22 cellular contexts compared by ENCODE assay signal in the genomic region with DNA sequence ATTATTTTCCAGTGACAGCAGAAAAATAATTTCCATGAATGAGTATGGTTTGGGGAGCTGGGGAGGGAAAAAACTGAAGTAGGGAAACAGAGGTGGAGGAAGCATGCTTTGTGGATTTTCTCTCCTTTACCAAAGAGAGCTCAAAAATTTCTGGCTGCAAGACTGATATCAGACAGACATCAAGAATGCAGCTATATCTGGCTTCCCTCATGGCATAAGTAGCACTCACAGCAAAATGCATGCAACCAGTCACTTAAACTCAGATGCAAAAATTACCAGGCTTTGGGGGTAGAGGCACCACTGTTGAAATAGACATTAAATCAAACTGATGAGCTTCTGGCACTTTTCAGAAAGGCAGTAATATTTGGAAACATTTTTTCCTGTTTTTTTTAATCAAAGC.
"Had no signal": no experiment of that assay in that cellular context is flagged by ENCODE, and none has a peak within 500 bp of the region (broad histone marks: within the 10 kb centered on the region; RNA-seq: fewer than 3 reads in every experiment).

No MANE protein-coding gene starts in this region.

- H3K36me3 Mint-ChIP-seq: neural progenitor cell had no signal

- H3K9me3 ChIP-seq: colonic mucosa, psoas muscle, tibial nerve, uterus had no signal

- H3K36me3 ChIP-seq: brain microvascular endothelial cell, colonic mucosa, neural progenitor cell, tibial nerve, uterus had no signal

- H3K4me3 ChIP-seq: colonic mucosa, lung, neural progenitor cell, tibial nerve, uterus had no signal

- DNase-seq: activated CD4-positive, alpha-beta T cell treated with anti-CD3 and anti-CD28 coated beads, Interleukin-2, amount 10 ng/mL, durations not matched to agents 7 days and 5 days; activated CD8-positive, alpha-beta memory T cell treated with anti-CD3 and anti-CD28 coated beads, Interleukin-2, amount 50 U/mL, for 4 hours; activated naive CD4-positive, alpha-beta T cell treated with anti-CD3 and anti-CD28 coated beads for 36 hours; activated T-cell treated with anti-CD3 and anti-CD28 coated beads, Interleukin-2, amount 50 U/mL, for 4 hours; anterior cingulate cortex; brain microvascular endothelial cell; colonic mucosa; erythroblast; foreskin melanocyte; hypothalamus; islet precursor cell; psoas muscle; right cardiac atrium; stimulated activated CD4-positive, alpha-beta T cell treated with anti-CD3 and anti-CD28 coated beads, Interleukin-2, amount 100 ng/mL, for 24 hours; stimulated activated naive CD8-positive, alpha-beta T cell treated with anti-CD3 and anti-CD28 coated beads, Interleukin-15, Interleukin-2, amounts not matched to agents 100 U/mL and 50 U/mL, for 24 hours; T-helper 9 cell; uterus had no signal

- H3K4me1 Mint-ChIP-seq: activated CD4-positive, alpha-beta T cell treated with anti-CD3 and anti-CD28 coated beads, Interleukin-2, amount 10 ng/mL, durations not matched to agents 7 days and 5 days; central memory CD8-positive, alpha-beta T cell had no signal

- H3K4me3 Mint-ChIP-seq: activated CD4-positive, alpha-beta T cell treated with anti-CD3 and anti-CD28 coated beads, Interleukin-2, amount 10 ng/mL, durations not matched to agents 7 days and 5 days; activated naive CD4-positive, alpha-beta T cell treated with anti-CD3 and anti-CD28 coated beads for 36 hours; activated T-cell treated with anti-CD3 and anti-CD28 coated beads, Interleukin-2, amount 50 U/mL, for 4 hours; central memory CD8-positive, alpha-beta T cell; neural progenitor cell had no signal

- H3K27me3 ChIP-seq: brain microvascular endothelial cell, colonic mucosa, neural progenitor cell, tibial nerve, uterus had no signal

- ATAC-seq: activated T-cell treated with anti-CD3 and anti-CD28 coated beads, Interleukin-2, amount 50 U/mL, for 4 hours; left lobe of liver; psoas muscle; right cardiac atrium; stimulated activated naive CD8-positive, alpha-beta T cell treated with anti-CD3 and anti-CD28 coated beads, Interleukin-15, Interleukin-2, amounts not matched to agents 100 U/mL and 50 U/mL, for 24 hours had no signal

- H3K27ac ChIP-seq: brain microvascular endothelial cell, colonic mucosa, neural progenitor cell, psoas muscle, tibial nerve, uterus had no signal

- H3K4me2 ChIP-seq: neural progenitor cell had no signal

- H3K4me1 ChIP-seq: colonic mucosa, neural progenitor cell, uterus had no signal

- H3K27ac Mint-ChIP-seq: activated CD4-positive, alpha-beta T cell treated with anti-CD3 and anti-CD28 coated beads, Interleukin-2, amount 10 ng/mL, durations not matched to agents 7 days and 5 days; activated naive CD4-positive, alpha-beta T cell treated with anti-CD3 and anti-CD28 coated beads for 36 hours; neural progenitor cell had no signal

- H3K9ac ChIP-seq: neural progenitor cell had no signal
